ENCODE assay signal across 13 cellular contexts in the genomic region with DNA sequence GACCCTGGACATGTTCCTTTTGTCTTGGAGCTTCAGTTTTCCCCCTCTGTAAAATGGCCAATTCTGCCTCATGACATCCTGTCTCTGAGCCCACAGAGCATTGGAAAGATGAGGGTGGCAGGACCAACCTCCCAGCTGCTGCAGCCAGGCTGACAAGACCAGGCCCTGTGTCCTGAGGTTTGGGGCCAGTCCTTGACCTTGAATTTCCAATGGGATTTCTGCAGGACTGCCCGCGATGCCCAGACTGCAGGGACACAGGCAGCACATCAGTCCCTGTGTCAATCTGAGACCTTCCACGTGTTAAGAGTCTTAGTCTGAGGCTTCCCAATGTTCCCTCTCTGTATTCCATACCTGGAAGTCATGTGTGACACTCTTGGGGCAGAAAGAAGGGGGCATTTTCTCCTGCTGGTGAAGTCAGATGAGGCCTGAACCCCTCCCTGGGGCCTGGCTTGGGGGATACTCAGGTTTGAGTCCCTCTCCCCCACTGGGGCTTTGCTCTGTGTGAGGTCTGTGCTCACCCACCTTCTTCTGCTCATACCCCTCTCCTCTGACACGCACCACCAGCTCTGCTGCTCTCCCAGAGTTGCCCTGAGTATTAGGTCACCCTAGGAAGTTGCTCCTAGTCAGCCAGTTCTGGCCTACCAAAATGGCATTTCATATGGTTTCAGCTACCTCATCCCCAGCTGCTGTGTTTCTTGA.
A peak's percentile ranks its signal among the peaks of the same experiment; 100 is the strongest.
DNase-seq lines count a peak whose midpoint lies in the region; ATAC-seq lines count a peak whose summit lies in the region.
"Had no signal": no experiment of that assay in that cellular context is flagged by ENCODE, and none has a peak within 500 bp of the region (broad histone marks: within the 10 kb centered on the region; RNA-seq: fewer than 3 reads in every experiment).

No MANE protein-coding gene starts in this region.

- intact Hi-C loops in activated CD4-positive, alpha-beta T cell treated with anti-CD3 and anti-CD28 coated beads, Interleukin-2, amount 10 ng/mL, durations not matched to agents 24 days and 14 days (cut with micrococcal nuclease) = no loop called here
- intact Hi-C loops in naive thymus-derived CD4-positive, alpha-beta T cell (cut with micrococcal nuclease) = no loop called here

- H3K27me3 Mint-ChIP-seq in activated CD4-positive, alpha-beta T cell treated with anti-CD3 and anti-CD28 coated beads, Interleukin-2, amount 10 ng/mL, durations not matched to agents 24 days and 14 days = no peaks in the 10 kb centered on the region
- H3K27me3 Mint-ChIP-seq in naive thymus-derived CD4-positive, alpha-beta T cell = no peaks in the 10 kb centered on the region

- POLR2A ChIA-PET in naive thymus-derived CD4-positive, alpha-beta T cell (lab: Charles Lee) = no interaction called here

- no peak overlapping the region for H3K4me3 ChIP-seq in naive thymus-derived CD4-positive, alpha-beta T cell (ENCODE audit: low read length)
- H3K4me3 ChIP-seq: BLaER1 treated with 17β-estradiol and CSF1 and Interleukin-3, amounts not matched to agents 10 nM and 100 nM had no signal

- H3K9me3 Mint-ChIP-seq in activated CD4-positive, alpha-beta T cell treated with anti-CD3 and anti-CD28 coated beads, Interleukin-2, amount 10 ng/mL, durations not matched to agents 24 days and 14 days = no peaks in the 10 kb centered on the region
- no peaks in the 10 kb centered on the region for H3K9me3 Mint-ChIP-seq in naive thymus-derived CD4-positive, alpha-beta T cell

- peak; percentile 52 for DNase-seq in activated CD4-positive, alpha-beta T cell treated with anti-CD3 and anti-CD28 coated beads, Interleukin-2, amount 10 ng/mL, durations not matched to agents 24 days and 14 days
- no peak for DNase-seq in activated CD4-positive, alpha-beta T cell treated with anti-CD3 and anti-CD28 coated beads for 1 hour
- DNase-seq in H4 (ENCODE audit: low spot score) (peak; percentile 11), left kidney (ENCODE audit: low read depth, low spot score) (peak; percentile 17), midbrain (lab: John Stamatoyannopoulos, UW) (no peak)
- DNase-seq in naive thymus-derived CD4-positive, alpha-beta T cell = no peak
- DNase-seq: CD4-positive, CD25-positive, alpha-beta regulatory T cell; DMS 273 treated with DMSO at 0.1 percent for 48 hours; IMR-90; KBM-7 had no signal

- H3K27ac ChIP-seq in naive thymus-derived CD4-positive, alpha-beta T cell (ENCODE audit: low read depth, low read length) = no peak overlapping the region
- H3K27ac ChIP-seq: 22Rv1; BLaER1 treated with 17β-estradiol and CSF1 and Interleukin-3, amounts not matched to agents 10 nM and 100 nM had no signal

- H3K27ac Mint-ChIP-seq in activated CD4-positive, alpha-beta T cell treated with anti-CD3 and anti-CD28 coated beads, Interleukin-2, amount 10 ng/mL, durations not matched to agents 24 days and 14 days = no peak overlapping the region
- no peak overlapping the region for H3K27ac Mint-ChIP-seq in naive thymus-derived CD4-positive, alpha-beta T cell
- H3K27ac Mint-ChIP-seq: CD4-positive, CD25-positive, alpha-beta regulatory T cell had no signal

- H3K9me3 ChIP-seq in naive thymus-derived CD4-positive, alpha-beta T cell (ENCODE audit: control insufficient read depth in 2 of 3, low read length in 3 of 3) = no peaks in the 10 kb centered on the region
- H3K9me3 ChIP-seq: BLaER1 treated with 17β-estradiol and CSF1 and Interleukin-3, amounts not matched to agents 10 nM and 100 nM had no signal

- CTCF ChIA-PET in naive thymus-derived CD4-positive, alpha-beta T cell (lab: Charles Lee) = no interaction called here

- no peaks in the 10 kb centered on the region for H3K36me3 Mint-ChIP-seq in activated CD4-positive, alpha-beta T cell treated with anti-CD3 and anti-CD28 coated beads, Interleukin-2, amount 10 ng/mL, durations not matched to agents 24 days and 14 days (ENCODE audit: low read depth)
- H3K36me3 Mint-ChIP-seq in naive thymus-derived CD4-positive, alpha-beta T cell = no peaks in the 10 kb centered on the region
- H3K36me3 Mint-ChIP-seq: CD4-positive, CD25-positive, alpha-beta regulatory T cell had no signal

- no peaks in the 10 kb centered on the region for H3K4me1 Mint-ChIP-seq in activated CD4-positive, alpha-beta T cell treated with anti-CD3 and anti-CD28 coated beads, Interleukin-2, amount 10 ng/mL, durations not matched to agents 24 days and 14 days
- H3K4me1 Mint-ChIP-seq in naive thymus-derived CD4-positive, alpha-beta T cell = peaks cover 0 to 2% (median 0%) of the 10 kb centered on the region in 7 donors
- H3K4me1 Mint-ChIP-seq: CD4-positive, CD25-positive, alpha-beta regulatory T cell had no signal

- no peaks in the 10 kb centered on the region for H3K27me3 ChIP-seq in naive thymus-derived CD4-positive, alpha-beta T cell (ENCODE audit: control insufficient read depth in 2 of 2, insufficient read depth in 2 of 2, low read length in 2 of 2)
- H3K27me3 ChIP-seq: BLaER1 treated with 17β-estradiol and CSF1 and Interleukin-3, amounts not matched to agents 10 nM and 100 nM had no signal

- no peak for ATAC-seq in GM21381 (IDR thresholded peaks at IDR 0.05; ENCODE audit: unreplicated experiment)
- ATAC-seq in naive thymus-derived CD4-positive, alpha-beta T cell = no peak

- H3K36me3 ChIP-seq in naive thymus-derived CD4-positive, alpha-beta T cell (ENCODE audit: control insufficient read depth in 2 of 3, insufficient read depth in 3 of 3, low read length in 3 of 3) = no peaks in the 10 kb centered on the region
- H3K36me3 ChIP-seq: BLaER1 treated with 17β-estradiol and CSF1 and Interleukin-3, amounts not matched to agents 10 nM and 100 nM had no signal

- H3K4me1 ChIP-seq in naive thymus-derived CD4-positive, alpha-beta T cell (ENCODE audit: control insufficient read depth in 2 of 2, insufficient read depth in 2 of 2, low read length in 2 of 2) = no peaks in the 10 kb centered on the region

- H3K4me3 Mint-ChIP-seq in activated CD4-positive, alpha-beta T cell treated with anti-CD3 and anti-CD28 coated beads, Interleukin-2, amount 10 ng/mL, durations not matched to agents 24 days and 14 days = no peak overlapping the region
- no peak overlapping the region for H3K4me3 Mint-ChIP-seq in naive thymus-derived CD4-positive, alpha-beta T cell
- H3K4me3 Mint-ChIP-seq: CD4-positive, CD25-positive, alpha-beta regulatory T cell had no signal

Comparison
In these comparisons a context has a peak if more than half of its experiments do, and no peak if none do; other contexts are left out.
1. DNase-seq: peak in activated CD4-positive, alpha-beta T cell treated with anti-CD3 and anti-CD28 coated beads, Interleukin-2, amount 10 ng/mL, durations not matched to agents 24 days and 14 days (single experiment), H4 (single experiment) and left kidney (single experiment); none in activated CD4-positive, alpha-beta T cell treated with anti-CD3 and anti-CD28 coated beads for 1 hour (single experiment), naive thymus-derived CD4-positive, alpha-beta T cell (0 of 9) and midbrain (single experiment).